ENCODE assay signal across 8 cellular contexts in genomic region chr22:37741312-37741795, GRCh38. TPM values are rescaled to one million over a fixed set of nuclear protein-coding genes. Genes with fewer than 3 reads are reported as not detected.
DNase-seq lines count a peak whose midpoint lies in the region; ATAC-seq and FAIRE-seq lines count a peak whose summit lies in the region.

No MANE protein-coding gene starts in this region.

- 46 to 64% (median 50%) methylated on average over 9 of the region's 9 CpGs for WGBS in small intestine, 3 donors

- intact Hi-C loops in Right ventricle myocardium inferior (cut with DNase I): no loop called here

- no peak overlapping the region for H3K4me3 ChIP-seq in small intestine (ENCODE audit: low read depth in 1 of 2, low read length in 2 of 2)

- no peaks in the 10 kb centered on the region for H3K36me3 ChIP-seq in small intestine (ENCODE audit: control insufficient read depth in 2 of 2, insufficient read depth in 2 of 2, low read length in 2 of 2)

- H3K27ac Mint-ChIP-seq in activated CD4-positive, alpha-beta memory T cell treated with anti-CD3 and anti-CD28 coated beads, Interleukin-2, amount 10 ng/mL, durations not matched to agents 7 days and 5 days: no peak overlapping the region

- H3K9me3 Mint-ChIP-seq in activated CD4-positive, alpha-beta memory T cell treated with anti-CD3 and anti-CD28 coated beads, Interleukin-2, amount 10 ng/mL, durations not matched to agents 7 days and 5 days: no peaks in the 10 kb centered on the region

- H3K36me3 Mint-ChIP-seq in activated CD4-positive, alpha-beta memory T cell treated with anti-CD3 and anti-CD28 coated beads, Interleukin-2, amount 10 ng/mL, durations not matched to agents 7 days and 5 days (ENCODE audit: low read depth): peaks cover 10% of the 10 kb centered on the region

- no peaks in the 10 kb centered on the region for H3K4me1 ChIP-seq in small intestine (ENCODE audit: control insufficient read depth in 2 of 2, insufficient read depth in 1 of 2, low read depth in 1 of 2, low read length in 1 of 2)

- CTCF ChIA-PET in activated CD4-positive, alpha-beta memory T cell treated with anti-CD3 and anti-CD28 coated beads, Interleukin-2, amount 10 ng/mL, durations not matched to agents 7 days and 5 days (lab: Charles Lee): no interaction called here

- H3K27ac ChIP-seq in small intestine (ENCODE audit: low read depth in 1 of 2, low read length in 1 of 2): peak overlapping the region in 1 of 2 donors; percentile 47

- H3K4me1 Mint-ChIP-seq in activated CD4-positive, alpha-beta memory T cell treated with anti-CD3 and anti-CD28 coated beads, Interleukin-2, amount 10 ng/mL, durations not matched to agents 7 days and 5 days: peaks cover 24% of the 10 kb centered on the region

- no peaks in the 10 kb centered on the region for H3K9me3 ChIP-seq in small intestine (ENCODE audit: control insufficient read depth, low read depth)

- ATAC-seq in Right ventricle myocardium inferior (peak; percentile 54), GM21786 (IDR thresholded peaks at IDR 0.05; ENCODE audit: unreplicated experiment) (no peak), HG02571 (IDR thresholded peaks at IDR 0.05; ENCODE audit: unreplicated experiment) (no peak)

- no peak for FAIRE-seq in small intestine (lab: Jason Lieb, UNC)

- H3K27me3 Mint-ChIP-seq in activated CD4-positive, alpha-beta memory T cell treated with anti-CD3 and anti-CD28 coated beads, Interleukin-2, amount 10 ng/mL, durations not matched to agents 7 days and 5 days: no peaks in the 10 kb centered on the region

- H3K27me3 ChIP-seq in small intestine (ENCODE audit: control insufficient read depth in 2 of 2, insufficient read depth in 2 of 2, low read length in 2 of 2): no peaks in the 10 kb centered on the region

- H3K4me3 Mint-ChIP-seq in activated CD4-positive, alpha-beta memory T cell treated with anti-CD3 and anti-CD28 coated beads, Interleukin-2, amount 10 ng/mL, durations not matched to agents 7 days and 5 days: no peak overlapping the region

- POLR2A ChIA-PET in activated CD4-positive, alpha-beta memory T cell treated with anti-CD3 and anti-CD28 coated beads, Interleukin-2, amount 10 ng/mL, durations not matched to agents 7 days and 5 days (lab: Charles Lee): no interaction called here

- peak; percentile 89 for DNase-seq in HuH-7 (ENCODE audit: low spot score)
- peak; percentile 41 for DNase-seq in SIG-M5 (lab: John Stamatoyannopoulos, UW)
- peak; percentile 90 for DNase-seq in Right ventricle myocardium inferior (ENCODE audit: missing footprints)
- DNase-seq in small intestine: peak; percentile 28
- no peak for DNase-seq in activated CD4-positive, alpha-beta memory T cell treated with anti-CD3 and anti-CD28 coated beads, Interleukin-2, amount 10 ng/mL, durations not matched to agents 7 days and 5 days
- no peak for DNase-seq in SW 1271 (lab: John Stamatoyannopoulos, UW)

RNA-seq across cellular contexts. Expression of gene TRIOBP, which starts 44.5 kb away (rescaled TPM):
- total RNA-seq in Right ventricle myocardium inferior: 90.1 TPM
- 10 to 100 TPM; 20.4 to 46.8 (median 27.6) TPM for polyA plus RNA-seq in small intestine
- 10 to 100 TPM; 40.9 to 42.7 TPM for total RNA-seq in activated CD4-positive, alpha-beta memory T cell treated with anti-CD3 and anti-CD28 coated beads, Interleukin-2, amount 10 ng/mL, durations not matched to agents 7 days and 5 days

RNA-seq across cellular contexts. Expression of gene NOL12, which starts 55.2 kb away (rescaled TPM):
- 14.1 TPM for total RNA-seq in Right ventricle myocardium inferior
- 10 to 100 TPM; 22.6 to 28.9 (median 24.0) TPM for polyA plus RNA-seq in small intestine
- 10 to 100 TPM; 36.6 to 36.9 TPM for total RNA-seq in activated CD4-positive, alpha-beta memory T cell treated with anti-CD3 and anti-CD28 coated beads, Interleukin-2, amount 10 ng/mL, durations not matched to agents 7 days and 5 days

Comparison
In these comparisons a context has a peak if more than half of its experiments do, and no peak if none do; other contexts are left out.
1. DNase-seq: peak in HuH-7 (single experiment), SIG-M5 (single experiment), Right ventricle myocardium inferior (single experiment) and small intestine (single experiment); none in activated CD4-positive, alpha-beta memory T cell treated with anti-CD3 and anti-CD28 coated beads, Interleukin-2, amount 10 ng/mL, durations not matched to agents 7 days and 5 days (single experiment) and SW 1271 (0 of 2).